In genomic region chr1:19344372-19344810, GRCh38 we compare ENCODE assay signal across 8 cellular contexts. TPM values are rescaled to one million over a fixed set of nuclear protein-coding genes. Genes with fewer than 3 reads are reported as not detected.
A peak's percentile ranks its signal among the peaks of the same experiment; 100 is the strongest.
DNase-seq lines count a peak whose midpoint lies in the region; ATAC-seq lines count a peak whose summit lies in the region.

No MANE protein-coding gene starts in this region.

- no peak for ATAC-seq in HG02571 (IDR thresholded peaks at IDR 0.05; ENCODE audit: unreplicated experiment)
- ATAC-seq in HG03095 (IDR thresholded peaks at IDR 0.05; ENCODE audit: unreplicated experiment) = no peak

- DNase-seq in COLO829 (ENCODE audit: low spot score) (peak; percentile 13), HT1080 (ENCODE audit: low read depth) (peak; percentile 24), SK-N-DZ (ENCODE audit: low spot score) (peak; percentile 36), anterior cingulate cortex (lab: John Stamatoyannopoulos, UW) (peak in 48 of 58 donors; percentile 7 to 59 (median 32)), hepatic stellate cell (ENCODE audit: low spot score) (peak; percentile 66)
- DNase-seq in stimulated activated CD4-positive, alpha-beta T cell treated with anti-CD3 and anti-CD28 coated beads, Interleukin-1b, Interleukin-23, amount 100 ng/mL, for 4 hours (ENCODE audit: low read depth in 2 of 2) = peak; percentile 18 to 41

RNA-seq across cellular contexts. Expression of gene SLC66A1, which starts 32.3 kb away (rescaled TPM):
- total RNA-seq in HT1080 (2014; rRNA removed; shearing (Covaris generic)) = 23.6 and 26.9 TPM in 2 replicates
- 17.1 and 21.2 TPM in 2 replicates for polyA plus RNA-seq in HT1080 (2015; cell fraction: cytosol; rRNA removed)
- polyA plus RNA-seq in HT1080 (2015; cell fraction: nucleus; rRNA removed) = 26.4 and 27.0 TPM in 2 replicates
- 19.6 and 24.8 TPM in 2 replicates for polyA plus RNA-seq in SK-N-DZ (2014; cell fraction: cytosol; rRNA removed)
- 14.5 and 15.5 TPM in 2 replicates for polyA plus RNA-seq in SK-N-DZ (2014; cell fraction: nucleus; rRNA removed)

RNA-seq across cellular contexts. Expression of gene AKR7A2, which starts 32.4 kb away (rescaled TPM):
- 124 and 139 TPM in 2 replicates for total RNA-seq in HT1080 (2014; rRNA removed; shearing (Covaris generic))
- polyA plus RNA-seq in HT1080 (2015; cell fraction: cytosol; rRNA removed) = 119 and 160 TPM in 2 replicates
- 62.8 and 78.3 TPM in 2 replicates for polyA plus RNA-seq in HT1080 (2015; cell fraction: nucleus; rRNA removed)
- polyA plus RNA-seq in SK-N-DZ (2014; cell fraction: cytosol; rRNA removed) = 108 and 121 TPM in 2 replicates
- 78.5 and 88.6 TPM in 2 replicates for polyA plus RNA-seq in SK-N-DZ (2014; cell fraction: nucleus; rRNA removed)

RNA-seq across cellular contexts. Expression of gene AKR7A3, which starts 55.8 kb away (rescaled TPM):
- total RNA-seq in HT1080 (2014; rRNA removed; shearing (Covaris generic)) = 0.07 and 0.23 TPM in 2 replicates
- polyA plus RNA-seq in HT1080 (2015; cell fraction: cytosol; rRNA removed) = 0.05 and 0.17 TPM in 2 replicates
- 2.0 and 3.1 TPM in 2 replicates for polyA plus RNA-seq in HT1080 (2015; cell fraction: nucleus; rRNA removed)
- polyA plus RNA-seq in SK-N-DZ (2014; cell fraction: cytosol; rRNA removed) = 0.32 and 0.59 TPM in 2 replicates
- polyA plus RNA-seq in SK-N-DZ (2014; cell fraction: nucleus; rRNA removed) = 5.5 and 9.6 TPM in 2 replicates

Comparison
In these comparisons a context has a peak if more than half of its experiments do, and no peak if none do; other contexts are left out.
1. DNase-seq: peak in every context shown above with its lines; median percentile 66 in hepatic stellate cell; 36 in SK-N-DZ; 32 in anterior cingulate cortex; 30 in stimulated activated CD4-positive, alpha-beta T cell treated with anti-CD3 and anti-CD28 coated beads, Interleukin-1b, Interleukin-23, amount 100 ng/mL, for 4 hours; 24 in HT1080; 13 in COLO829.